In genomic region chr14:69079188-69079742, GRCh38 we compare ENCODE assay signal across 10 cellular contexts.
DNase-seq lines count a peak whose midpoint lies in the region; ATAC-seq and TF ChIP-seq lines count a peak whose summit lies in the region.
"Had no signal": no experiment of that assay in that cellular context is flagged by ENCODE, and none has a peak within 500 bp of the region (broad histone marks: within the 10 kb centered on the region; RNA-seq: fewer than 3 reads in every experiment).

No MANE protein-coding gene starts in this region.

- H3K4me1 Mint-ChIP-seq in GM23338, result peaks cover 11% of the 10 kb centered on the region

- peaks cover 17% of the 10 kb centered on the region for H3K4me1 ChIP-seq in GM23338 (ENCODE audit: insufficient read depth)
- H3K4me1 ChIP-seq in right atrium auricular region, result peaks cover 0 to 18% of the 10 kb centered on the region in 2 donors

- H3K9me2 ChIP-seq in GM23338 (ENCODE audit: insufficient read depth), result no peaks in the 10 kb centered on the region

- H3K27ac ChIP-seq in GM23338 (ENCODE audit: low read depth), result peak overlapping the region; percentile 3; the same call in 1 of the 2 replicates
- peak overlapping the region; percentile 31 to 70 for H3K27ac ChIP-seq in right atrium auricular region

- H3K27me3 ChIP-seq in GM23338 (ENCODE audit: insufficient read depth) (no peaks in the 10 kb centered on the region), right atrium auricular region (no peaks in the 10 kb centered on the region)

- no peak for ATAC-seq in GM23338
- no peak for ATAC-seq in GM21515 (IDR thresholded peaks at IDR 0.05; ENCODE audit: unreplicated experiment)
- ATAC-seq in GM18907 (IDR thresholded peaks at IDR 0.05; ENCODE audit: unreplicated experiment), result no peak

- H3F3A ChIP-seq in GM23338 (replicated peaks; ENCODE audit: low read depth), result no peaks in the 10 kb centered on the region

- no peaks in the 10 kb centered on the region for H3K36me3 ChIP-seq in GM23338 (ENCODE audit: insufficient read depth)
- peaks cover 22% of the 10 kb centered on the region for H3K36me3 ChIP-seq in right atrium auricular region

- H2AFZ ChIP-seq in GM23338, result no peak overlapping the region

- peak; percentile 17 for DNase-seq in GM23338 (ENCODE audit: low spot score)
- peak; percentile 94 for DNase-seq in amniotic epithelial cell (ENCODE audit: low read depth)
- no peak for DNase-seq in right atrium auricular region (ENCODE audit: low spot score)
- peak; percentile 71 for DNase-seq in retinal pigment epithelial cell (ENCODE audit: low read depth)
- no peak for DNase-seq in NCI-H2081 treated with DMSO at 0.1 percent for 48 hours (lab: John Stamatoyannopoulos, UW)
- DNase-seq in DMS114 treated with DMSO at 0.1 percent for 48 hours (lab: John Stamatoyannopoulos, UW; ENCODE audit: unreplicated experiment), result no peak
- DNase-seq: activated T-cell treated with anti-CD3 and anti-CD28 coated beads, Interleukin-2, amount 50 U/mL, for 48 hours had no signal

- H3K27ac Mint-ChIP-seq in GM23338, result no peak overlapping the region
- H3K27ac Mint-ChIP-seq: stimulated activated naive CD8-positive, alpha-beta T cell treated with anti-CD3 and anti-CD28 coated beads, Interleukin-15, Interleukin-2, amounts not matched to agents 100 ng/mL and 50 ng/mL, for 24 hours had no signal

- TF ChIP-seq CTCF in GM23338 (conservative IDR thresholded peaks at IDR 0.05; ENCODE audit: low read depth in 2 of 2), result no peak
- TF ChIP-seq CTCF in right atrium auricular region (IDR thresholded peaks at IDR 0.05), result no peak
- TF ChIP-seq CTCF in retinal pigment epithelial cell (conservative IDR thresholded peaks at IDR 0.05; ENCODE audit: low read depth, low read length), result no peak

- no peak overlapping the region for H3K4me3 ChIP-seq in GM23338
- no peak overlapping the region for H3K4me3 ChIP-seq in right atrium auricular region
- no peak overlapping the region for H3K4me3 ChIP-seq in retinal pigment epithelial cell (ENCODE audit: low read length)

- H3K9me3 Mint-ChIP-seq in GM23338, result no peaks in the 10 kb centered on the region
- H3K9me3 Mint-ChIP-seq: stimulated activated naive CD8-positive, alpha-beta T cell treated with anti-CD3 and anti-CD28 coated beads, Interleukin-15, Interleukin-2, amounts not matched to agents 100 ng/mL and 50 ng/mL, for 24 hours had no signal

- H3K79me2 ChIP-seq in GM23338 (replicated peaks; ENCODE audit: insufficient read depth), result no peaks in the 10 kb centered on the region

- no peaks in the 10 kb centered on the region for H3K9me3 ChIP-seq in right atrium auricular region

- no peak overlapping the region for H3K4me2 ChIP-seq in GM23338

- peaks cover 7% of the 10 kb centered on the region for H3K36me3 Mint-ChIP-seq in GM23338 (ENCODE audit: low read depth)

- H4K20me1 ChIP-seq in GM23338 (replicated peaks; ENCODE audit: insufficient read depth), result no peaks in the 10 kb centered on the region

- H3K4me3 Mint-ChIP-seq in GM23338, result no peak overlapping the region
- H3K4me3 Mint-ChIP-seq: stimulated activated naive CD8-positive, alpha-beta T cell treated with anti-CD3 and anti-CD28 coated beads, Interleukin-15, Interleukin-2, amounts not matched to agents 100 ng/mL and 50 ng/mL, for 24 hours had no signal

- peaks cover 2% of the 10 kb centered on the region for H3K27me3 Mint-ChIP-seq in GM23338 (ENCODE audit: insufficient read depth, low read depth, poor library complexity)
- H3K27me3 Mint-ChIP-seq: stimulated activated naive CD8-positive, alpha-beta T cell treated with anti-CD3 and anti-CD28 coated beads, Interleukin-15, Interleukin-2, amounts not matched to agents 100 ng/mL and 50 ng/mL, for 24 hours had no signal

TF ChIP-seq in GM23338, 12 proteins besides CTCF, POLR2A, EP300 and RAD21:
- TF ChIP-seq POLR2AphosphoS5 (IDR thresholded peaks at IDR 0.05; ENCODE audit: low read depth) (no peak), JUNB (IDR thresholded peaks at IDR 0.05; ENCODE audit: unreplicated experiment) (no peak), CREB1 (CRISPR knock-in tag; IDR thresholded peaks at IDR 0.05; ENCODE audit: low read depth) (no peak)

Comparison
In these comparisons a context has a peak if more than half of its experiments do, and no peak if none do; other contexts are left out.
1. DNase-seq: peak in GM23338 (single experiment), amniotic epithelial cell (single experiment) and retinal pigment epithelial cell (single experiment); none in right atrium auricular region (single experiment), NCI-H2081 treated with DMSO at 0.1 percent for 48 hours (single experiment) and DMS114 treated with DMSO at 0.1 percent for 48 hours (single experiment).